In genomic region chr1:25683177-25683576, GRCh38 we compare ENCODE assay signal across 1 cellular context.
TF ChIP-seq lines count a peak whose summit lies in the region.

No MANE protein-coding gene starts in this region.

TF ChIP-seq in GM23338, 12 proteins besides CTCF, POLR2A, EP300 and RAD21 (continued from another document):
- no peak for TF ChIP-seq ZNF462 (CRISPR knock-in tag; IDR thresholded peaks at IDR 0.05)
TF ChIP-seq in GM23338: peak in this region for 0.
